21 cellular contexts compared by ENCODE assay signal in genomic region chrX:26848511-26848910, GRCh38.
DNase-seq lines count a peak whose midpoint lies in the region; ATAC-seq and TF ChIP-seq lines count a peak whose summit lies in the region.
"Had no signal": no experiment of that assay in that cellular context is flagged by ENCODE, and none has a peak within 500 bp of the region (broad histone marks: within the 10 kb centered on the region; RNA-seq: fewer than 3 reads in every experiment).

No MANE protein-coding gene starts in this region.

- no peaks in the 10 kb centered on the region for H3K9me3 ChIP-seq in colonic mucosa
- H3K9me3 ChIP-seq: A549, BE2C had no signal

- no peaks in the 10 kb centered on the region for H3K4me1 ChIP-seq in colonic mucosa
- H3K4me1 ChIP-seq: A549, BE2C had no signal

- H3K9ac ChIP-seq in colonic mucosa (ENCODE audit: low read depth in 2 of 2, low read length in 2 of 2) = no peak overlapping the region

- DNase-seq in LHCN-M2 (ENCODE audit: low read depth) (peak; percentile 49), cardiac fibroblast (ENCODE audit: low read depth in 2 of 2) (peak; percentile 2 to 47), fibroblast of peridontal ligament (ENCODE audit: extremely low read depth) (peak; percentile 1), stromal cell of bone marrow (ENCODE audit: low read depth) (peak; percentile 38), colonic mucosa (no peak)
- DNase-seq: BE2C, EL, GF-D8, KBM-7, NCI-H1105, NCI-H146, NCI-H2029, NCI-H2227 treated with DMSO at 0.1 percent for 48 hours, NCI-H510A treated with DMSO at 0.1 percent for 48 hours, NCI-H748 treated with DMSO at 0.1 percent for 48 hours, PC-9, RPMI8226, SHP77 had no signal

- intact Hi-C loops in colonic mucosa (cut with DNase I) = no loop called here

- no peak overlapping the region for H3K27ac ChIP-seq in colonic mucosa
- H3K27ac ChIP-seq: A549, PC-9 had no signal

- H3K36me3 ChIP-seq in colonic mucosa = no peaks in the 10 kb centered on the region
- H3K36me3 ChIP-seq: BE2C had no signal

- ATAC-seq in HG02870 (IDR thresholded peaks at IDR 0.05; ENCODE audit: unreplicated experiment) (no peak), HG03432 (IDR thresholded peaks at IDR 0.05; ENCODE audit: unreplicated experiment) (no peak)
- ATAC-seq: A549 had no signal

- H3K4me3 ChIP-seq in cardiac fibroblast (replicated peaks in 1 of 2; ENCODE audit: low read depth in 2 of 2, low read length in 2 of 2) = no peak overlapping the region
- no peak overlapping the region for H3K4me3 ChIP-seq in colonic mucosa
- H3K4me3 ChIP-seq: A549, PC-9 had no signal

- H3K27me3 ChIP-seq in colonic mucosa = no peaks in the 10 kb centered on the region
- H3K27me3 ChIP-seq: BE2C had no signal

- TF ChIP-seq CTCF in cardiac fibroblast (IDR thresholded peaks at IDR 0.05; ENCODE audit: low read depth, low read length) = no peak
- no peak for TF ChIP-seq CTCF in colonic mucosa (IDR thresholded peaks at IDR 0.05)
